Comparison of ENCODE assay signal across 2 cellular contexts in the genomic region with DNA sequence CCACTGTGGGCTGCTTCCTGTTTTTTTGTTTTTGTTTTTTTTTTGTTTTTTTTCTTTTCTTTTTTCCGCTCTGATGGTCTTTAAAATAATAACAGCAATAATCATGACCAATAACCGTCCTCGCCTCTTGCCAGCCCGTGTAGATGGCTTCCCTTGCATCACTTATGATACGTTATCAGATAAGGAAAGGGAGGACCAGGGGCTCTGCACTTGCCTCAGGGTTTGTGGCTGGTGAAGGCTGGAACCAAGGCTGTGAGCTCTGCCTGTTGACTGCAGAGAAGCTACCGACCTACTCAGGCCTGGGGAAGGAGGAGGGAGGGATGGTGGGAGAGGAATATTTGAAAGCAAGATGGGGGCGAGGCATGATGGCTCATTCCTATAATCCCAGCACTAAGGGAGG.
A peak's percentile ranks its signal among the peaks of the same experiment; 100 is the strongest.
TF ChIP-seq lines count a peak whose summit lies in the region.

No MANE protein-coding gene starts in this region.

TF ChIP-seq in HEK293, 187 proteins besides CTCF, POLR2A, EP300 and RAD21:
- TF ChIP-seq ZNF692 (tag by site-specific recombination; IDR thresholded peaks at IDR 0.05) (no peak), OSR2 (tag by site-specific recombination; IDR thresholded peaks at IDR 0.05) (peak; percentile 38; the same call in 1 of the 2 replicates), KLF17 (tag by site-specific recombination; IDR thresholded peaks at IDR 0.05) (peak; percentile 96), KLF1 (tag by site-specific recombination; IDR thresholded peaks at IDR 0.05) (peak; percentile 44; the same call in 1 of the 2 replicates), ZNF707 (tag by site-specific recombination; IDR thresholded peaks at IDR 0.05) (no peak), WT1 (tag by site-specific recombination; IDR thresholded peaks at IDR 0.05) (0 out of 2 replicates have a peak, but pooled peaks have one; percentile 37), ZNF76 (tag by site-specific recombination; IDR thresholded peaks at IDR 0.05; ENCODE audit: borderline replicate concordance, low read depth) (no peak), ZNF221 (tag by site-specific recombination; IDR thresholded peaks at IDR 0.05; ENCODE audit: borderline replicate concordance) (no peak), ZBTB7A (tag by site-specific recombination; IDR thresholded peaks at IDR 0.05; ENCODE audit: low read depth) (no peak), ZBTB6 (tag by site-specific recombination; IDR thresholded peaks at IDR 0.05) (no peak), EGR2 (tag by site-specific recombination; IDR thresholded peaks at IDR 0.05; ENCODE audit: low read depth) (peak; percentile 18; the same call in 1 of the 2 replicates), ZNF510 (tag by site-specific recombination; IDR thresholded peaks at IDR 0.05; ENCODE audit: insufficient replicate concordance) (no peak)
- TF ChIP-seq, protein P1, sequence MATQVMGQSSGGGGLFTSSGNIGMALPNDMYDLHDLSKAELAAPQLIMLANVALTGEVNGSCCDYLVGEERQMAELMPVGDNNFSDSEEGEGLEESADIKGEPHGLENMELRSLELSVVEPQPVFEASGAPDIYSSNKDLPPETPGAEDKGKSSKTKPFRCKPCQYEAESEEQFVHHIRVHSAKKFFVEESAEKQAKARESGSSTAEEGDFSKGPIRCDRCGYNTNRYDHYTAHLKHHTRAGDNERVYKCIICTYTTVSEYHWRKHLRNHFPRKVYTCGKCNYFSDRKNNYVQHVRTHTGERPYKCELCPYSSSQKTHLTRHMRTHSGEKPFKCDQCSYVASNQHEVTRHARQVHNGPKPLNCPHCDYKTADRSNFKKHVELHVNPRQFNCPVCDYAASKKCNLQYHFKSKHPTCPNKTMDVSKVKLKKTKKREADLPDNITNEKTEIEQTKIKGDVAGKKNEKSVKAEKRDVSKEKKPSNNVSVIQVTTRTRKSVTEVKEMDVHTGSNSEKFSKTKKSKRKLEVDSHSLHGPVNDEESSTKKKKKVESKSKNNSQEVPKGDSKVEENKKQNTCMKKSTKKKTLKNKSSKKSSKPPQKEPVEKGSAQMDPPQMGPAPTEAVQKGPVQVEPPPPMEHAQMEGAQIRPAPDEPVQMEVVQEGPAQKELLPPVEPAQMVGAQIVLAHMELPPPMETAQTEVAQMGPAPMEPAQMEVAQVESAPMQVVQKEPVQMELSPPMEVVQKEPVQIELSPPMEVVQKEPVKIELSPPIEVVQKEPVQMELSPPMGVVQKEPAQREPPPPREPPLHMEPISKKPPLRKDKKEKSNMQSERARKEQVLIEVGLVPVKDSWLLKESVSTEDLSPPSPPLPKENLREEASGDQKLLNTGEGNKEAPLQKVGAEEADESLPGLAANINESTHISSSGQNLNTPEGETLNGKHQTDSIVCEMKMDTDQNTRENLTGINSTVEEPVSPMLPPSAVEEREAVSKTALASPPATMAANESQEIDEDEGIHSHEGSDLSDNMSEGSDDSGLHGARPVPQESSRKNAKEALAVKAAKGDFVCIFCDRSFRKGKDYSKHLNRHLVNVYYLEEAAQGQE (tag by site-specific recombination; IDR thresholded peaks at IDR 0.05): no peak
TF ChIP-seq in HEK293: peak in this region for 5.

TF ChIP-seq in HEK293T, 16 proteins besides CTCF, POLR2A, EP300 and RAD21:
- TF ChIP-seq LEF1 (IDR thresholded peaks at IDR 0.05; ENCODE audit: borderline replicate concordance): no peak
- TF ChIP-seq, protein P2, sequence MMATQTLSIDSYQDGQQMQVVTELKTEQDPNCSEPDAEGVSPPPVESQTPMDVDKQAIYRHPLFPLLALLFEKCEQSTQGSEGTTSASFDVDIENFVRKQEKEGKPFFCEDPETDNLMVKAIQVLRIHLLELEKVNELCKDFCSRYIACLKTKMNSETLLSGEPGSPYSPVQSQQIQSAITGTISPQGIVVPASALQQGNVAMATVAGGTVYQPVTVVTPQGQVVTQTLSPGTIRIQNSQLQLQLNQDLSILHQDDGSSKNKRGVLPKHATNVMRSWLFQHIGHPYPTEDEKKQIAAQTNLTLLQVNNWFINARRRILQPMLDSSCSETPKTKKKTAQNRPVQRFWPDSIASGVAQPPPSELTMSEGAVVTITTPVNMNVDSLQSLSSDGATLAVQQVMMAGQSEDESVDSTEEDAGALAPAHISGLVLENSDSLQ (IDR thresholded peaks at IDR 0.05): no peak
